In the genomic region with DNA sequence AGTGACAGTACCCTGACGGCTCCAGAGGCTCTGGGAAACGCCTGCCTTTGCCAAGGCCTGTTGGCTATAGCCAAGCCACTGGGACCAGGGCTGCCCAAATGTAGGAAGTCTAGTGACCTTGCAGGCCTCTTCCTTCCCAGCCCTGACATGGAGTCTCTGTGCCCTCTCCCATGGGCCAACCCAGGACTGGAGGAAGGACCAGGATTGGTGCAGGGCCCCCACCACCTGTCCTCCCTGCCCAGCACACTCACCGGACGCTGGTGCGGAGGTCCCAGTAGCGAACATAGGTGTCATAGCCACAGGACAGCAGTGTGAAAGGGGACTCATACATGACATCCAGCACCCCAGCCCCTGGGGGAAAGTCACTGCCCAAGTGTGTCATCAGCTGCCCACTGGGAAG, we compare ENCODE assay signal across 12 cellular contexts.
"Had no signal": no experiment of that assay in that cellular context is flagged by ENCODE, and none has a peak within 500 bp of the region (broad histone marks: within the 10 kb centered on the region; RNA-seq: fewer than 3 reads in every experiment).

No MANE protein-coding gene starts in this region.

- H3K4me3 Mint-ChIP-seq: immature natural killer cell, nephron progenitor cell had no signal

- H3K9me3 ChIP-seq: esophagus muscularis mucosa, stomach had no signal

- H3K27me3 ChIP-seq: brain microvascular endothelial cell, esophagus muscularis mucosa, foreskin keratinocyte, stomach had no signal

- H3K4me1 Mint-ChIP-seq: immature natural killer cell had no signal

- H3K4me3 ChIP-seq: esophagus muscularis mucosa, stomach had no signal

- H3K9me3 Mint-ChIP-seq: immature natural killer cell, nephron progenitor cell had no signal

- DNase-seq: activated CD4-positive, alpha-beta T cell treated with anti-CD3 and anti-CD28 coated beads for 4 hours; brain microvascular endothelial cell; foreskin keratinocyte; immature natural killer cell; left cardiac atrium; mammary epithelial cell; nephron progenitor cell; stimulated activated CD4-positive, alpha-beta T cell treated with anti-CD3 and anti-CD28 coated beads, Interleukin-2, amount 100 ng/mL, for 48 hours; stomach; T-helper 1 cell had no signal

- H3K27ac ChIP-seq: brain microvascular endothelial cell, foreskin keratinocyte, stomach, VCaP had no signal

- H3K4me1 ChIP-seq: foreskin keratinocyte, stomach had no signal
